ENCODE assay signal across 16 cellular contexts in the genomic region with DNA sequence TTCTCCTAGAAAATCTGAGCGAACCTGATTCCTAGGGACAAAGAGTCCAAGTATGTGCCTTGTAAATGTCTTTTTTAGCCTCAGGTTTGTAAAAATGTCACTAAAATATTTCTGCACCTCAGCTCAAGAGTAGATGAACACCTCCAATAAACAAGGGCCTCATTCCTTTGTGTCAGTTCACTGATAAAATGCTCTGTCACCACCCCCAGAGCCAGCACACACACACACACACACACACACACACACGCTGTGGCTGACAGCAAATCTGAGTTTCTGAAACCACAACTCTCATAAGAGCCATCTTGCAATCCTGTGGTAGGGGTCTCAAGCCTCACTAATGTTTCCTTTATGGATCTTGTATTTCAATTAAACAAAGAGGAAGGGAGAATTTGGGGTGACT.
DNase-seq lines count a peak whose midpoint lies in the region; TF ChIP-seq lines count a peak whose summit lies in the region.
"Had no signal": no experiment of that assay in that cellular context is flagged by ENCODE, and none has a peak within 500 bp of the region (broad histone marks: within the 10 kb centered on the region; RNA-seq: fewer than 3 reads in every experiment).

No MANE protein-coding gene starts in this region.

- H3K27me3 ChIP-seq in Caco-2 (replicated peaks; ENCODE audit: control insufficient read depth, insufficient read depth, low read length) (no peaks in the 10 kb centered on the region), left ventricle myocardium inferior (ENCODE audit: low read depth) (no peaks in the 10 kb centered on the region), trophoblast cell (ENCODE audit: insufficient read depth, low read length) (no peaks in the 10 kb centered on the region)

- CTCF ChIA-PET in Caco-2 (lab: Charles Lee) = no interaction called here

- H3K79me2 ChIP-seq in trophoblast cell (ENCODE audit: control insufficient read depth, insufficient read depth, low read length, poor library complexity) = no peaks in the 10 kb centered on the region

- peak overlapping the region; percentile 11 for H3K27ac Mint-ChIP-seq in Caco-2 (ENCODE audit: unreplicated experiment)

- no peak overlapping the region for H3K4ac ChIP-seq in trophoblast cell (ENCODE audit: low read depth, low read length)

- H2BK120ac ChIP-seq in trophoblast cell (ENCODE audit: insufficient read depth, low read length, poor library complexity) = no peak overlapping the region

- no TSS peak for BruUV-seq in Caco-2 (replicated peaks; lab: Mats Ljungman, UMichigan)

- H3K18ac ChIP-seq in trophoblast cell (ENCODE audit: low read length) = no peak overlapping the region

- intact Hi-C loops in Caco-2 (cut with micrococcal nuclease; ENCODE audit: unreplicated experiment) (loop anchor here (1.0 kb wide), 1 partner anchor 28 kb away; no protein-coding TSS in a partner anchor), left ventricle myocardium inferior (cut with micrococcal nuclease) (no loop called here)

- peaks cover 40% of the 10 kb centered on the region for H3K4me1 ChIP-seq in Caco-2
- H3K4me1 ChIP-seq in left ventricle myocardium inferior = peaks cover 29% of the 10 kb centered on the region
- H3K4me1 ChIP-seq in trophoblast cell (ENCODE audit: control insufficient read depth in 1 of 2, insufficient read depth in 2 of 2, low read length in 2 of 2) = peaks cover 10 to 12% of the 10 kb centered on the region in 2 experiments
- H3K4me1 ChIP-seq: A549 had no signal

- H3K36me3 Mint-ChIP-seq in Caco-2 (ENCODE audit: insufficient read depth, unreplicated experiment) = peaks cover 4% of the 10 kb centered on the region

- WGBS in trophoblast cell (ENCODE audit: extremely low coverage, insufficient coverage, insufficient read length) = no CpG with 5 or more reads among the region's 2 CpGs

- no peak overlapping the region for H2AK5ac ChIP-seq in trophoblast cell (ENCODE audit: low read length)

- H3K14ac ChIP-seq in trophoblast cell (ENCODE audit: low read length) = no peak overlapping the region

- H2BK12ac ChIP-seq in trophoblast cell (ENCODE audit: low read length) = no peak overlapping the region

- H3K9me3 ChIP-seq in Caco-2 (no peaks in the 10 kb centered on the region), left ventricle myocardium inferior (replicated peaks) (no peaks in the 10 kb centered on the region), trophoblast cell (ENCODE audit: insufficient read depth, low read depth, low read length) (no peaks in the 10 kb centered on the region)
- H3K9me3 ChIP-seq: A549, HAP-1 had no signal

- no peak overlapping the region for H4K8ac ChIP-seq in trophoblast cell (ENCODE audit: low read depth, low read length)

- peaks cover 22% of the 10 kb centered on the region for H3K4me1 Mint-ChIP-seq in Caco-2 (ENCODE audit: low read depth, unreplicated experiment)

- POLR2A ChIA-PET in Caco-2 (lab: Charles Lee) = interaction anchor here (0.6 kb wide), 2 partner anchors 68 to 199 kb away, joined by 3 to 4 read pairs; no protein-coding TSS in a partner anchor

- H3K36me3 ChIP-seq in Caco-2 (ENCODE audit: control insufficient read depth, insufficient read depth, low read length) (no peaks in the 10 kb centered on the region), left ventricle myocardium inferior (no peaks in the 10 kb centered on the region), trophoblast cell (ENCODE audit: control insufficient read depth in 1 of 2, insufficient read depth in 2 of 2, low read length in 2 of 2) (no peaks in the 10 kb centered on the region)
- H3K36me3 ChIP-seq: HAP-1 had no signal

- H3K4me3 Mint-ChIP-seq in Caco-2 (ENCODE audit: unreplicated experiment) = peak overlapping the region; percentile 17

- H4K91ac ChIP-seq in trophoblast cell (ENCODE audit: low read depth, low read length) = no peak overlapping the region

- no peak overlapping the region for H2AFZ ChIP-seq in trophoblast cell (ENCODE audit: insufficient read depth, low read length, poor library complexity)

- H3K4me3 ChIP-seq in Caco-2 (ENCODE audit: low read depth, low read length) = no peak overlapping the region
- H3K4me3 ChIP-seq in coronary artery = no peak overlapping the region
- H3K4me3 ChIP-seq in left ventricle myocardium inferior = no peak overlapping the region
- H3K4me3 ChIP-seq in trophoblast cell (ENCODE audit: low read depth, low read length) = no peak overlapping the region
- H3K4me3 ChIP-seq: A549, GM12878, HAP-1 had no signal

- no peak overlapping the region for H3K4me2 ChIP-seq in trophoblast cell (ENCODE audit: low read length)
- H3K4me2 ChIP-seq: A549 had no signal

- no peak overlapping the region for H3K9ac ChIP-seq in trophoblast cell (ENCODE audit: low read length)

- H4K12ac ChIP-seq in trophoblast cell (ENCODE audit: low read depth, low read length) = no peak overlapping the region

- no peaks in the 10 kb centered on the region for H3K9me3 Mint-ChIP-seq in Caco-2 (ENCODE audit: unreplicated experiment)

- no peak for TF ChIP-seq CTCF in Caco-2 (IDR thresholded peaks at IDR 0.05; ENCODE audit: insufficient read depth in 1 of 2, low read depth in 1 of 2, low read length in 1 of 2, severe bottlenecking in 1 of 2, unreplicated experiment in 1 of 2)
- TF ChIP-seq CTCF in coronary artery (IDR thresholded peaks at IDR 0.05) = no peak
- no peak for TF ChIP-seq CTCF in left ventricle myocardium inferior (IDR thresholded peaks at IDR 0.05; ENCODE audit: borderline replicate concordance)

- no peaks in the 10 kb centered on the region for H3K27me3 Mint-ChIP-seq in Caco-2 (ENCODE audit: insufficient read depth, unreplicated experiment)

- no peak overlapping the region for H3K23ac ChIP-seq in trophoblast cell (ENCODE audit: low read length)

- H3K79me1 ChIP-seq in trophoblast cell (ENCODE audit: low read length) = peaks cover 7% of the 10 kb centered on the region

- DNase-seq in Caco-2 = peak; percentile 70 to 85
- DNase-seq in coronary artery (ENCODE audit: low spot score) = peak; percentile 3
- no peak for DNase-seq in left ventricle myocardium inferior
- peak in 1 of 2 donors; percentile 31 for DNase-seq in trophoblast cell
- no peak for DNase-seq in medulla oblongata (ENCODE audit: extremely low spot score)
- DNase-seq in HUDEP-2 (lab: John Stamatoyannopoulos, UW; ENCODE audit: unreplicated experiment in 76 of 76) = no peak
- no peak for DNase-seq in cerebellar cortex (ENCODE audit: low spot score)
- no peak for DNase-seq in activated CD4-positive, alpha-beta T cell treated with anti-CD3 and anti-CD28 coated beads, Interleukin-2, amount 50 U/mL, for 48 hours
- DNase-seq: DMS53, Kasumi-1, NCI-H187 treated with DMSO at 0.1 percent for 48 hours, NCI-H2171, NCI-H510A treated with DMSO at 0.1 percent for 48 hours had no signal

- H3K27ac ChIP-seq in coronary artery = no peak overlapping the region
- peak overlapping the region; percentile 59 for H3K27ac ChIP-seq in left ventricle myocardium inferior (replicated peaks)
- peak overlapping the region; percentile 57 for H3K27ac ChIP-seq in trophoblast cell (ENCODE audit: low read depth, low read length)
- H3K27ac ChIP-seq: A549 had no signal

- H2BK5ac ChIP-seq in trophoblast cell (ENCODE audit: low read depth, low read length, poor library complexity) = no peak overlapping the region

Comparison
In these comparisons a context has a peak if more than half of its experiments do, and no peak if none do; other contexts are left out.
1. DNase-seq: peak in Caco-2 (2 of 2) and coronary artery (single experiment); none in left ventricle myocardium inferior (single experiment), medulla oblongata (single experiment), HUDEP-2 (0 of 76), cerebellar cortex (single experiment) and activated CD4-positive, alpha-beta T cell treated with anti-CD3 and anti-CD28 coated beads, Interleukin-2, amount 50 U/mL, for 48 hours (0 of 2).
2. H3K27ac ChIP-seq: peak in left ventricle myocardium inferior (single experiment) and trophoblast cell (single experiment); none in coronary artery (0 of 2).